ENCODE assay signal across 20 cellular contexts in the genomic region with DNA sequence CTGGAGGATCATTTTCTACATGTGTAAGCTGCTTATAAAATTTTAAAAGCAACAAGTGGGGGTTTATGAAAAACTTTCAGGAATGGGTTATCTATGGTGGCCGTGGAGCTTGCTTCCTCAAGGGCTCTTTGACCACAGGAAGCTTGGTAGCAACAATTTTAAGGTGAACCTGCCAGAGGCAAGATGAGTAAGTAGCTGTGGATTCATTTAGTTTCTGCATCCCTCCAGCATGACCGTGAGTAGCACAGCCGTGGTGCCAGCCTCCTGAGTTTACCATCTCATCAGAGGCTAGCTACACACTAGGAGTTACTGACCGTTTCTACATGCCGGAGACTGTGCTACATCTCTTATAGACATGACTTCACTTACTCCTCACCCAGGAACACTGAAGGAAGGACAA. TPM values are rescaled to one million over a fixed set of nuclear protein-coding genes. Genes with fewer than 3 reads are reported as not detected.
DNase-seq lines count a peak whose midpoint lies in the region; ATAC-seq, FAIRE-seq and TF ChIP-seq lines count a peak whose summit lies in the region.
"Had no signal": no experiment of that assay in that cellular context is flagged by ENCODE, and none has a peak within 500 bp of the region (broad histone marks: within the 10 kb centered on the region; RNA-seq: fewer than 3 reads in every experiment).

No MANE protein-coding gene starts in this region.

- no peak overlapping the region for H3K4me3 ChIP-seq in CD8-positive, alpha-beta memory T cell (ENCODE audit: low read length)
- H3K4me3 ChIP-seq in adipocyte (ENCODE audit: low read length): no peak overlapping the region
- H3K4me3 ChIP-seq in kidney (ENCODE audit: low read length in 2 of 2): no peak overlapping the region
- H3K4me3 ChIP-seq: skin epidermis had no signal

- peak overlapping the region in 7 of 8 donors; percentile 12 to 61 (median 36) for H3K27ac Mint-ChIP-seq in CD8-positive, alpha-beta memory T cell
- H3K27ac Mint-ChIP-seq: B cell; stimulated activated memory B cell treated with anti-CD40 and anti-IgM and Interleukin-4, amounts not matched to agents 10 μg/mL and 1 μg/mL and 100 μg/mL, for 72 hours had no signal

- ATAC-seq in GM21786 (IDR thresholded peaks at IDR 0.05; ENCODE audit: unreplicated experiment) (no peak), HG02852 (IDR thresholded peaks at IDR 0.05; ENCODE audit: unreplicated experiment) (no peak)
- ATAC-seq: stimulated activated memory B cell treated with anti-CD40 and anti-IgM and Interleukin-4, amounts not matched to agents 10 μg/mL and 1 μg/mL and 100 μg/mL, for 72 hours had no signal

- H3K9ac ChIP-seq in adipocyte (ENCODE audit: low read length) (no peak overlapping the region), kidney (ENCODE audit: low read length in 2 of 2) (no peak overlapping the region)

- no peak overlapping the region for H3K27ac ChIP-seq in CD8-positive, alpha-beta memory T cell (ENCODE audit: low read depth, low read length)
- H3K27ac ChIP-seq in kidney (ENCODE audit: low read depth in 2 of 2, low read length in 2 of 2): no peak overlapping the region
- H3K27ac ChIP-seq: VCaP had no signal

- no peaks in the 10 kb centered on the region for H3K27me3 ChIP-seq in CD8-positive, alpha-beta memory T cell (ENCODE audit: insufficient read depth, low read length, poor library complexity, severe bottlenecking)
- H3K27me3 ChIP-seq in adipocyte (replicated peaks; ENCODE audit: control insufficient read depth, insufficient read depth, low read length): no peaks in the 10 kb centered on the region

- FAIRE-seq in kidney (lab: Jason Lieb, UNC): no peak

- no peak for DNase-seq in CD8-positive, alpha-beta memory T cell
- DNase-seq in HPDE6-E6E7 (ENCODE audit: extremely low spot score) (peak; percentile 53), adipocyte (ENCODE audit: low read depth) (peak; percentile 14), kidney (peak; percentile 7), erythroblast (lab: John Stamatoyannopoulos, UW) (no peak), mucosa of gallbladder (ENCODE audit: low spot score) (no peak)
- DNase-seq: DMS53, HCEC 1CT, kidney glomerular epithelial cell, NCI-H1417 treated with DMSO at 0.1 percent for 48 hours, NCI-H446 had no signal

- no peaks in the 10 kb centered on the region for H3K27me3 Mint-ChIP-seq in CD8-positive, alpha-beta memory T cell
- H3K27me3 Mint-ChIP-seq: B cell; stimulated activated memory B cell treated with anti-CD40 and anti-IgM and Interleukin-4, amounts not matched to agents 10 μg/mL and 1 μg/mL and 100 μg/mL, for 72 hours had no signal

- POLR2A ChIA-PET in CD8-positive, alpha-beta memory T cell (lab: Charles Lee): no interaction called here

- no peak for TF ChIP-seq POLR2A in erythroblast (IDR thresholded peaks at IDR 0.05; ENCODE audit: low read length)

- H3K4me3 Mint-ChIP-seq in CD8-positive, alpha-beta memory T cell: peak overlapping the region in 1 of 7 donors; percentile 46
- H3K4me3 Mint-ChIP-seq: B cell; stimulated activated memory B cell treated with anti-CD40 and anti-IgM and Interleukin-4, amounts not matched to agents 10 μg/mL and 1 μg/mL and 100 μg/mL, for 72 hours had no signal

- peaks cover 0 to 5% (median 0%) of the 10 kb centered on the region in 3 donors for H3K4me1 Mint-ChIP-seq in CD8-positive, alpha-beta memory T cell
- H3K4me1 Mint-ChIP-seq: B cell; stimulated activated memory B cell treated with anti-CD40 and anti-IgM and Interleukin-4, amounts not matched to agents 10 μg/mL and 1 μg/mL and 100 μg/mL, for 72 hours had no signal

- intact Hi-C loops in kidney (cut with DNase I): no loop called here

- no peaks in the 10 kb centered on the region for H3K9me3 Mint-ChIP-seq in CD8-positive, alpha-beta memory T cell
- H3K9me3 Mint-ChIP-seq: stimulated activated memory B cell treated with anti-CD40 and anti-IgM and Interleukin-4, amounts not matched to agents 10 μg/mL and 1 μg/mL and 100 μg/mL, for 72 hours had no signal

- peaks cover 0 to 26% (median 4%) of the 10 kb centered on the region in 3 donors for H3K36me3 Mint-ChIP-seq in CD8-positive, alpha-beta memory T cell

- peaks cover 24% of the 10 kb centered on the region for H3K36me3 ChIP-seq in CD8-positive, alpha-beta memory T cell (ENCODE audit: insufficient read depth, low read length)
- H3K36me3 ChIP-seq in adipocyte (ENCODE audit: control insufficient read depth, insufficient read depth, low read length, severe bottlenecking) (peaks cover 15% of the 10 kb centered on the region), kidney (ENCODE audit: control insufficient read depth in 1 of 2, insufficient read depth in 2 of 2, low read length in 2 of 2) (peaks cover 12 to 15% of the 10 kb centered on the region in 2 donors)

- no peaks in the 10 kb centered on the region for H3K4me1 ChIP-seq in CD8-positive, alpha-beta memory T cell (ENCODE audit: insufficient read depth, low read length)
- peaks cover 19% of the 10 kb centered on the region for H3K4me1 ChIP-seq in adipocyte (ENCODE audit: control insufficient read depth, insufficient read depth, low read length)
- peaks cover 5 to 12% of the 10 kb centered on the region in 2 donors for H3K4me1 ChIP-seq in kidney (ENCODE audit: control insufficient read depth in 1 of 2, insufficient read depth in 1 of 2, low read depth in 1 of 2, low read length in 2 of 2)

- H3K9me3 ChIP-seq in CD8-positive, alpha-beta memory T cell (ENCODE audit: low read length): no peaks in the 10 kb centered on the region
- H3K9me3 ChIP-seq in adipocyte (ENCODE audit: control insufficient read depth, low read length) (no peaks in the 10 kb centered on the region), kidney (ENCODE audit: control insufficient read depth in 1 of 2, low read length in 2 of 2) (no peaks in the 10 kb centered on the region)

- no peak for TF ChIP-seq CTCF in kidney (IDR thresholded peaks at IDR 0.05; ENCODE audit: borderline replicate concordance, extremely low read depth, insufficient read depth)

- CTCF ChIA-PET in CD8-positive, alpha-beta memory T cell (lab: Charles Lee): interaction anchor here (1.2 kb wide), 1 partner anchor 14 kb away, joined by 3 read pairs; no protein-coding TSS in a partner anchor

RNA-seq across cellular contexts. Expression of a gene that starts 30.0 kb away (rescaled TPM):
- total RNA-seq in CD8-positive, alpha-beta memory T cell: 1 to 10 TPM; 2.2 to 2.6 TPM
- 1.0 TPM for polyA plus RNA-seq in CD8-positive, alpha-beta memory T cell
- total RNA-seq in kidney (14.0 TPM), mucosa of gallbladder (18.5 TPM)
- polyA plus RNA-seq in kidney (ENCODE audit: insufficient read depth, low read depth, low replicate concordance): 4.4 TPM

RNA-seq across cellular contexts. Expression of a gene that starts 32.8 kb away (rescaled TPM):
- 10 to 100 TPM; 55.8 to 57.8 TPM for total RNA-seq in CD8-positive, alpha-beta memory T cell
- 18.2 TPM for polyA plus RNA-seq in CD8-positive, alpha-beta memory T cell
- total RNA-seq in kidney (28.7 TPM), mucosa of gallbladder (24.2 TPM)
- 4.3 TPM for polyA plus RNA-seq in kidney (ENCODE audit: insufficient read depth, low read depth, low replicate concordance)

RNA-seq across cellular contexts. Expression of a gene that starts 33.6 kb away (rescaled TPM):
- total RNA-seq in CD8-positive, alpha-beta memory T cell: not detected
- polyA plus RNA-seq in CD8-positive, alpha-beta memory T cell: not detected
- total RNA-seq in kidney (not detected), mucosa of gallbladder (0.49 TPM)
- not detected for polyA plus RNA-seq in kidney (ENCODE audit: insufficient read depth, low read depth, low replicate concordance)
- total RNA-seq: activated CD8-positive, alpha-beta memory T cell treated with anti-CD3 and anti-CD28 coated beads for 36 hours; B cell; cerebellum; urinary bladder had no signal

RNA-seq across cellular contexts. Expression of a gene that starts 55.5 kb away (rescaled TPM):
- 100 to 1,000 TPM in 1 of 2 experiments, 10 to 100 TPM in 1; 90.8 to 100 TPM for total RNA-seq in CD8-positive, alpha-beta memory T cell
- polyA plus RNA-seq in CD8-positive, alpha-beta memory T cell: 30.0 TPM
- total RNA-seq in kidney (13.8 TPM), mucosa of gallbladder (20.6 TPM)
- 7.6 TPM for polyA plus RNA-seq in kidney (ENCODE audit: insufficient read depth, low read depth, low replicate concordance)

RNA-seq across cellular contexts. Expression of a gene that starts 58.3 kb away (rescaled TPM):
- 10 to 100 TPM; 25.0 to 31.7 TPM for total RNA-seq in CD8-positive, alpha-beta memory T cell
- polyA plus RNA-seq in CD8-positive, alpha-beta memory T cell: 24.1 TPM
- total RNA-seq in kidney: 45.5 TPM
- 27.1 TPM for polyA plus RNA-seq in kidney (ENCODE audit: insufficient read depth, low read depth, low replicate concordance)
- total RNA-seq in mucosa of gallbladder: 55.1 TPM

Comparison
In these comparisons a context has a peak if more than half of its experiments do, and no peak if none do; other contexts are left out.
1. DNase-seq: peak in HPDE6-E6E7 (single experiment), adipocyte (single experiment) and kidney (single experiment); none in CD8-positive, alpha-beta memory T cell (0 of 5), erythroblast (0 of 2) and mucosa of gallbladder (single experiment).